Comparison of ENCODE assay signal across 1 cellular context in the genomic region with DNA sequence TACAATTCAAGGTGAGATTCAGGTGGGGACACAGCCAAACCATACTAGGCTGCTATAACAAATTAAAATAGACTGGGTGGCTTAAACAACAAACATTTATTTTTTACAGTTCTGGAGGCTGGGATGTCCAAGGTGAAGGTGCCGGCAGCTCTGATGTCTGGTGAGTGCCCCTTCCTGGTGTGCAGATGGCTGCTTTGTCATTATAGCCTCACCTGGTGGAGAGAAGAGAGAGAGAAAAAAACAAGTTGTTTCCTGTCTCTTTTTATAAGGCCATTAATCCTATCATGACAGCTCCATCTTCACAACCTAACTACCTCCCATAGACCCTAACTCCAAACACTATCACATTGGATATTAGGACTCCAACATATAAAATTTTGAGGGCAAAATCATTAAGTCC.
TF ChIP-seq lines count a peak whose summit lies in the region.

No MANE protein-coding gene starts in this region.

TF ChIP-seq in H1, 55 proteins besides CTCF, POLR2A, EP300 and RAD21 (continued from another document):
- TF ChIP-seq, protein P1, sequence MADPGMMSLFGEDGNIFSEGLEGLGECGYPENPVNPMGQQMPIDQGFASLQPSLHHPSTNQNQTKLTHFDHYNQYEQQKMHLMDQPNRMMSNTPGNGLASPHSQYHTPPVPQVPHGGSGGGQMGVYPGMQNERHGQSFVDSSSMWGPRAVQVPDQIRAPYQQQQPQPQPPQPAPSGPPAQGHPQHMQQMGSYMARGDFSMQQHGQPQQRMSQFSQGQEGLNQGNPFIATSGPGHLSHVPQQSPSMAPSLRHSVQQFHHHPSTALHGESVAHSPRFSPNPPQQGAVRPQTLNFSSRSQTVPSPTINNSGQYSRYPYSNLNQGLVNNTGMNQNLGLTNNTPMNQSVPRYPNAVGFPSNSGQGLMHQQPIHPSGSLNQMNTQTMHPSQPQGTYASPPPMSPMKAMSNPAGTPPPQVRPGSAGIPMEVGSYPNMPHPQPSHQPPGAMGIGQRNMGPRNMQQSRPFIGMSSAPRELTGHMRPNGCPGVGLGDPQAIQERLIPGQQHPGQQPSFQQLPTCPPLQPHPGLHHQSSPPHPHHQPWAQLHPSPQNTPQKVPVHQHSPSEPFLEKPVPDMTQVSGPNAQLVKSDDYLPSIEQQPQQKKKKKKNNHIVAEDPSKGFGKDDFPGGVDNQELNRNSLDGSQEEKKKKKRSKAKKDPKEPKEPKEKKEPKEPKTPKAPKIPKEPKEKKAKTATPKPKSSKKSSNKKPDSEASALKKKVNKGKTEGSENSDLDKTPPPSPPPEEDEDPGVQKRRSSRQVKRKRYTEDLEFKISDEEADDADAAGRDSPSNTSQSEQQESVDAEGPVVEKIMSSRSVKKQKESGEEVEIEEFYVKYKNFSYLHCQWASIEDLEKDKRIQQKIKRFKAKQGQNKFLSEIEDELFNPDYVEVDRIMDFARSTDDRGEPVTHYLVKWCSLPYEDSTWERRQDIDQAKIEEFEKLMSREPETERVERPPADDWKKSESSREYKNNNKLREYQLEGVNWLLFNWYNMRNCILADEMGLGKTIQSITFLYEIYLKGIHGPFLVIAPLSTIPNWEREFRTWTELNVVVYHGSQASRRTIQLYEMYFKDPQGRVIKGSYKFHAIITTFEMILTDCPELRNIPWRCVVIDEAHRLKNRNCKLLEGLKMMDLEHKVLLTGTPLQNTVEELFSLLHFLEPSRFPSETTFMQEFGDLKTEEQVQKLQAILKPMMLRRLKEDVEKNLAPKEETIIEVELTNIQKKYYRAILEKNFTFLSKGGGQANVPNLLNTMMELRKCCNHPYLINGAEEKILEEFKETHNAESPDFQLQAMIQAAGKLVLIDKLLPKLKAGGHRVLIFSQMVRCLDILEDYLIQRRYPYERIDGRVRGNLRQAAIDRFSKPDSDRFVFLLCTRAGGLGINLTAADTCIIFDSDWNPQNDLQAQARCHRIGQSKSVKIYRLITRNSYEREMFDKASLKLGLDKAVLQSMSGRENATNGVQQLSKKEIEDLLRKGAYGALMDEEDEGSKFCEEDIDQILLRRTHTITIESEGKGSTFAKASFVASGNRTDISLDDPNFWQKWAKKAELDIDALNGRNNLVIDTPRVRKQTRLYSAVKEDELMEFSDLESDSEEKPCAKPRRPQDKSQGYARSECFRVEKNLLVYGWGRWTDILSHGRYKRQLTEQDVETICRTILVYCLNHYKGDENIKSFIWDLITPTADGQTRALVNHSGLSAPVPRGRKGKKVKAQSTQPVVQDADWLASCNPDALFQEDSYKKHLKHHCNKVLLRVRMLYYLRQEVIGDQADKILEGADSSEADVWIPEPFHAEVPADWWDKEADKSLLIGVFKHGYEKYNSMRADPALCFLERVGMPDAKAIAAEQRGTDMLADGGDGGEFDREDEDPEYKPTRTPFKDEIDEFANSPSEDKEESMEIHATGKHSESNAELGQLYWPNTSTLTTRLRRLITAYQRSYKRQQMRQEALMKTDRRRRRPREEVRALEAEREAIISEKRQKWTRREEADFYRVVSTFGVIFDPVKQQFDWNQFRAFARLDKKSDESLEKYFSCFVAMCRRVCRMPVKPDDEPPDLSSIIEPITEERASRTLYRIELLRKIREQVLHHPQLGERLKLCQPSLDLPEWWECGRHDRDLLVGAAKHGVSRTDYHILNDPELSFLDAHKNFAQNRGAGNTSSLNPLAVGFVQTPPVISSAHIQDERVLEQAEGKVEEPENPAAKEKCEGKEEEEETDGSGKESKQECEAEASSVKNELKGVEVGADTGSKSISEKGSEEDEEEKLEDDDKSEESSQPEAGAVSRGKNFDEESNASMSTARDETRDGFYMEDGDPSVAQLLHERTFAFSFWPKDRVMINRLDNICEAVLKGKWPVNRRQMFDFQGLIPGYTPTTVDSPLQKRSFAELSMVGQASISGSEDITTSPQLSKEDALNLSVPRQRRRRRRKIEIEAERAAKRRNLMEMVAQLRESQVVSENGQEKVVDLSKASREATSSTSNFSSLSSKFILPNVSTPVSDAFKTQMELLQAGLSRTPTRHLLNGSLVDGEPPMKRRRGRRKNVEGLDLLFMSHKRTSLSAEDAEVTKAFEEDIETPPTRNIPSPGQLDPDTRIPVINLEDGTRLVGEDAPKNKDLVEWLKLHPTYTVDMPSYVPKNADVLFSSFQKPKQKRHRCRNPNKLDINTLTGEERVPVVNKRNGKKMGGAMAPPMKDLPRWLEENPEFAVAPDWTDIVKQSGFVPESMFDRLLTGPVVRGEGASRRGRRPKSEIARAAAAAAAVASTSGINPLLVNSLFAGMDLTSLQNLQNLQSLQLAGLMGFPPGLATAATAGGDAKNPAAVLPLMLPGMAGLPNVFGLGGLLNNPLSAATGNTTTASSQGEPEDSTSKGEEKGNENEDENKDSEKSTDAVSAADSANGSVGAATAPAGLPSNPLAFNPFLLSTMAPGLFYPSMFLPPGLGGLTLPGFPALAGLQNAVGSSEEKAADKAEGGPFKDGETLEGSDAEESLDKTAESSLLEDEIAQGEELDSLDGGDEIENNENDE (IDR thresholded peaks at IDR 0.05; ENCODE audit: insufficient replicate concordance, low read length) = no peak
- TF ChIP-seq TAF7 (optimal IDR thresholded peaks at IDR 0.05; ENCODE audit: borderline replicate concordance, low read depth, low read length) (no peak), BRCA1 (IDR thresholded peaks at IDR 0.05; ENCODE audit: low read depth, low read length) (no peak), HDAC2 (IDR thresholded peaks at IDR 0.05; ENCODE audit: borderline replicate concordance in 1 of 2, low read depth in 2 of 2, low read length in 2 of 2) (no peak)
- TF ChIP-seq, protein P2, sequence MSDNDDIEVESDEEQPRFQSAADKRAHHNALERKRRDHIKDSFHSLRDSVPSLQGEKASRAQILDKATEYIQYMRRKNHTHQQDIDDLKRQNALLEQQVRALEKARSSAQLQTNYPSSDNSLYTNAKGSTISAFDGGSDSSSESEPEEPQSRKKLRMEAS (IDR thresholded peaks at IDR 0.05) = no peak
